ENCODE assay signal across 23 cellular contexts in the genomic region with DNA sequence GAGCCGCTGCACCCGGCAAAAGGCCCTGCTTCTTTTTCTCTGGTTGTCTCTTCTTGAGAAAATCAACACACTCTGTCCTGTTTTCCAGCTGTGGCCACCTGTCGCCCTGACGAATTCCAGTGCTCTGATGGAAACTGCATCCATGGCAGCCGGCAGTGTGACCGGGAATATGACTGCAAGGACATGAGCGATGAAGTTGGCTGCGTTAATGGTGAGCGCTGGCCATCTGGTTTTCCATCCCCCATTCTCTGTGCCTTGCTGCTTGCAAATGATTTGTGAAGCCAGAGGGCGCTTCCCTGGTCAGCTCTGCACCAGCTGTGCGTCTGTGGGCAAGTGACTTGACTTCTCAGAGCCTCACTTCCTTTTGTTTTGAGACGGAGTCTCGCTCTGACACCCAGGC. TPM values are rescaled to one million over a fixed set of nuclear protein-coding genes. Genes with fewer than 3 reads are reported as not detected.
DNase-seq lines count a peak whose midpoint lies in the region; ATAC-seq and TF ChIP-seq lines count a peak whose summit lies in the region.
"Had no signal": no experiment of that assay in that cellular context is flagged by ENCODE, and none has a peak within 500 bp of the region (broad histone marks: within the 10 kb centered on the region; RNA-seq: fewer than 3 reads in every experiment).

No MANE protein-coding gene starts in this region.

- H2BK20ac ChIP-seq in H9 (ENCODE audit: low read depth, low read length, poor library complexity, severe bottlenecking): no peak overlapping the region

- no peak overlapping the region for H3K4me2 ChIP-seq in H9 (ENCODE audit: insufficient read depth, insufficient read length, low read length)
- no peak overlapping the region for H3K4me2 ChIP-seq in neuronal stem cell (ENCODE audit: insufficient read depth, low read length, poor library complexity, severe bottlenecking)
- H3K4me2 ChIP-seq: PC-9 had no signal

- ATAC-seq in T-helper 17 cell: no peak
- ATAC-seq in GM18870 (IDR thresholded peaks at IDR 0.05; ENCODE audit: unreplicated experiment): no peak
- ATAC-seq: stimulated activated naive CD8-positive, alpha-beta T cell treated with anti-CD3 and anti-CD28 coated beads, Interleukin-15, Interleukin-2, amounts not matched to agents 100 U/mL and 50 U/mL, for 24 hours had no signal

- no peak overlapping the region for H3K18ac ChIP-seq in H9 (ENCODE audit: insufficient read length, low read depth, low read length)
- H3K18ac ChIP-seq in neuronal stem cell (ENCODE audit: low read length): no peak overlapping the region

- H2AFZ ChIP-seq in H9 (ENCODE audit: low read length): no peak overlapping the region
- no peak overlapping the region for H2AFZ ChIP-seq in neuronal stem cell (ENCODE audit: low read length)
- H2AFZ ChIP-seq: PC-9 had no signal

- H3K9me3 ChIP-seq in H9 (ENCODE audit: control insufficient read depth, low read depth, low read length): no peaks in the 10 kb centered on the region
- H3K9me3 ChIP-seq in T-helper 17 cell (ENCODE audit: control insufficient read depth, low read length, poor library complexity, severe bottlenecking): no peaks in the 10 kb centered on the region
- H3K9me3 ChIP-seq in left ventricle myocardium inferior (replicated peaks): no peaks in the 10 kb centered on the region
- no peaks in the 10 kb centered on the region for H3K9me3 ChIP-seq in neuronal stem cell (replicated peaks in 1 of 2; ENCODE audit: control insufficient read depth in 2 of 2, insufficient read depth in 1 of 2, low read depth in 1 of 2, low read length in 2 of 2)
- H3K9me3 ChIP-seq in suprapubic skin: no peaks in the 10 kb centered on the region
- H3K9me3 ChIP-seq: colonic mucosa, esophagus muscularis mucosa, tibial artery had no signal

- H3T11ph ChIP-seq in H9 (ENCODE audit: low read length): no peak overlapping the region

- H2BK120ac ChIP-seq in H9 (ENCODE audit: low read depth, low read length, poor library complexity, severe bottlenecking) (no peak overlapping the region), neuronal stem cell (ENCODE audit: low read depth, low read length) (no peak overlapping the region)

- H3K4me1 Mint-ChIP-seq in H9 (no peaks in the 10 kb centered on the region), T-helper 17 cell (no peaks in the 10 kb centered on the region)
- H3K4me1 Mint-ChIP-seq: CD14-positive monocyte had no signal

- H3K4ac ChIP-seq in H9 (ENCODE audit: low read depth, low read length) (no peak overlapping the region), neuronal stem cell (ENCODE audit: low read length) (no peak overlapping the region)

- no peaks in the 10 kb centered on the region for H3K9me3 Mint-ChIP-seq in H9
- H3K9me3 Mint-ChIP-seq: activated T-cell treated with anti-CD3 and anti-CD28 coated beads, Interleukin-2, amount 50 U/mL, for 24 hours; CD14-positive monocyte had no signal

- H3K4me3 ChIP-seq in left ventricle myocardium inferior (no peak overlapping the region), neuronal stem cell (ENCODE audit: low read length in 2 of 2) (no peak overlapping the region), suprapubic skin (no peak overlapping the region)
- H3K4me3 ChIP-seq: colonic mucosa, esophagus muscularis mucosa, lung, PC-9, tibial artery had no signal

- peak overlapping the region; percentile 93 for H4K8ac ChIP-seq in H9 (replicated peaks; ENCODE audit: insufficient read length, low read depth, low read length)
- no peak overlapping the region for H4K8ac ChIP-seq in neuronal stem cell (ENCODE audit: low read depth, low read length)

- no peak overlapping the region for H3K27ac ChIP-seq in H9 (ENCODE audit: insufficient read length, low read depth, low read length)
- peak overlapping the region; percentile 48 for H3K27ac ChIP-seq in left ventricle myocardium inferior (replicated peaks)
- no peak overlapping the region for H3K27ac ChIP-seq in neuronal stem cell (replicated peaks; ENCODE audit: low read length)
- H3K27ac ChIP-seq in suprapubic skin: no peak overlapping the region
- H3K27ac ChIP-seq: colonic mucosa, PC-9, tibial artery had no signal

- H2BK5ac ChIP-seq in H9 (ENCODE audit: insufficient read length, low read length) (no peak overlapping the region), neuronal stem cell (ENCODE audit: low read length) (no peak overlapping the region)

- H3K27me3 Mint-ChIP-seq in H9 (ENCODE audit: low read depth) (no peaks in the 10 kb centered on the region), T-helper 17 cell (no peaks in the 10 kb centered on the region)
- H3K27me3 Mint-ChIP-seq: activated T-cell treated with anti-CD3 and anti-CD28 coated beads, Interleukin-2, amount 50 U/mL, for 24 hours had no signal

- peak overlapping the region in 2 of 3 experiments; percentile 27 to 88; a peak in 3 of 7 replicates for H3K27ac Mint-ChIP-seq in H9
- H3K27ac Mint-ChIP-seq in T-helper 17 cell: peak overlapping the region; percentile 11

- no peak for TF ChIP-seq CTCF in H9 (conservative IDR thresholded peaks at IDR 0.05)
- peak; percentile 11 for TF ChIP-seq CTCF in left ventricle myocardium inferior (IDR thresholded peaks at IDR 0.05; ENCODE audit: borderline replicate concordance)
- TF ChIP-seq CTCF in suprapubic skin (IDR thresholded peaks at IDR 0.05): no peak

- intact Hi-C loops in left ventricle myocardium inferior (cut with micrococcal nuclease): no loop called here

- H3K4me3 Mint-ChIP-seq in H9 (no peak overlapping the region), T-helper 17 cell (no peak overlapping the region)
- H3K4me3 Mint-ChIP-seq: activated T-cell treated with anti-CD3 and anti-CD28 coated beads, Interleukin-2, amount 50 U/mL, for 24 hours; CD14-positive monocyte had no signal

- DNase-seq in H9 (no peak), T-helper 17 cell (no peak), left ventricle myocardium inferior (peak; percentile 80), neuronal stem cell (ENCODE audit: low spot score) (no peak), suprapubic skin (ENCODE audit: low spot score in 2 of 2) (no peak), NCI-H187 treated with DMSO at 0.1 percent for 48 hours (lab: John Stamatoyannopoulos, UW) (no peak)
- DNase-seq in stimulated activated CD8-positive, alpha-beta memory T cell treated with anti-CD3 and anti-CD28 coated beads, Interleukin-4, amount 100 ng/mL, for 48 hours: no peak
- DNase-seq: activated naive CD4-positive, alpha-beta T cell; activated T-cell treated with anti-CD3 and anti-CD28 coated beads, Interleukin-2, amount 50 U/mL, for 24 hours; amniotic stem cell; colonic mucosa; NCI-H1417 treated with DMSO at 0.1 percent for 48 hours; NCI-H510A treated with DMSO at 0.1 percent for 48 hours; PC-9; SIG-M5; stimulated activated CD4-positive, alpha-beta T cell treated with anti-CD3 and anti-CD28 coated beads, Interleukin-4, amount 100 ng/mL, for 4 hours; stimulated activated naive CD8-positive, alpha-beta T cell treated with anti-CD3 and anti-CD28 coated beads, Interleukin-15, Interleukin-2, amounts not matched to agents 100 U/mL and 50 U/mL, for 24 hours; T-helper 1 cell; tibial artery had no signal

- H4K91ac ChIP-seq in H9 (ENCODE audit: insufficient read length, low read depth, low read length) (no peak overlapping the region), neuronal stem cell (ENCODE audit: low read depth, low read length, poor library complexity) (no peak overlapping the region)

- TF ChIP-seq POLR2A in suprapubic skin (IDR thresholded peaks at IDR 0.05): no peak

- H3K4me1 ChIP-seq in H9 (ENCODE audit: insufficient read depth, low read length) (no peaks in the 10 kb centered on the region), left ventricle myocardium inferior (no peaks in the 10 kb centered on the region), neuronal stem cell (ENCODE audit: control insufficient read depth in 2 of 2, insufficient read depth in 1 of 2, low read depth in 1 of 2, low read length in 2 of 2) (no peaks in the 10 kb centered on the region), suprapubic skin (no peaks in the 10 kb centered on the region)
- H3K4me1 ChIP-seq: colonic mucosa, esophagus muscularis mucosa, tibial artery had no signal

- peak overlapping the region; percentile 83 for H4K5ac ChIP-seq in H9 (ENCODE audit: insufficient read length, low read depth, low read length)

- H4K20me1 ChIP-seq in H9 (ENCODE audit: control insufficient read depth, insufficient read depth, insufficient read length): no peaks in the 10 kb centered on the region

- H3K14ac ChIP-seq in H9 (ENCODE audit: insufficient read depth, low read length) (no peak overlapping the region), neuronal stem cell (ENCODE audit: low read length) (no peak overlapping the region)

- H2BK12ac ChIP-seq in H9 (ENCODE audit: insufficient read length, low read depth, low read length): no peak overlapping the region
- H2BK12ac ChIP-seq in neuronal stem cell (ENCODE audit: low read length): no peak overlapping the region

- no peak overlapping the region for H3K56ac ChIP-seq in H9 (ENCODE audit: insufficient read length, low read depth, low read length)

- H3K79me2 ChIP-seq in H9 (ENCODE audit: insufficient read depth, low read length): peaks cover 2% of the 10 kb centered on the region; the same call in 1 of the 2 replicates

- peaks cover 4% of the 10 kb centered on the region for H3K23me2 ChIP-seq in H9 (ENCODE audit: insufficient read length, low read depth, low read length, poor library complexity, severe bottlenecking)

- H2AK5ac ChIP-seq in H9 (ENCODE audit: insufficient read length, low read length): no peak overlapping the region
- no peak overlapping the region for H2AK5ac ChIP-seq in neuronal stem cell (ENCODE audit: low read depth, low read length)

- H3K23ac ChIP-seq in H9 (ENCODE audit: insufficient read length, low read depth, low read length) (no peak overlapping the region), neuronal stem cell (ENCODE audit: low read depth, low read length, poor library complexity) (peak overlapping the region; percentile 44)

- H3K9ac ChIP-seq in H9 (ENCODE audit: extremely low read depth, insufficient read length, low read length): no peak overlapping the region
- peak overlapping the region; percentile 7 for H3K9ac ChIP-seq in neuronal stem cell (ENCODE audit: low read depth, low read length, poor library complexity)

- H2BK15ac ChIP-seq in H9 (ENCODE audit: low read depth, low read length): no peak overlapping the region
- H2BK15ac ChIP-seq in neuronal stem cell (ENCODE audit: low read length): no peak overlapping the region

- WGBS in H9 (ENCODE audit: extremely low coverage, insufficient read length, low lambda C conversion rate): no CpG with 5 or more reads among the region's 13 CpGs
- WGBS in neuronal stem cell (ENCODE audit: extremely low coverage in 2 of 2, insufficient read length in 2 of 2, insufficient replicate concordance in 1 of 2), 2 donors: no CpG with 5 or more reads among the region's 13 CpGs
- 88% methylated on average over 13 of the region's 13 CpGs for WGBS in suprapubic skin

- H3K36me3 ChIP-seq in left ventricle myocardium inferior: peaks cover 97% of the 10 kb centered on the region
- H3K36me3 ChIP-seq in neuronal stem cell (replicated peaks in 1 of 2; ENCODE audit: control insufficient read depth in 2 of 2, insufficient read depth in 2 of 2, low read length in 2 of 2): peaks cover 69 to 97% of the 10 kb centered on the region in 2 donors
- H3K36me3 ChIP-seq in suprapubic skin: peaks cover 96% of the 10 kb centered on the region

- no peaks in the 10 kb centered on the region for H3K27me3 ChIP-seq in H9 (ENCODE audit: insufficient read depth, low read length)
- H3K27me3 ChIP-seq in left ventricle myocardium inferior (ENCODE audit: low read depth): no peaks in the 10 kb centered on the region
- no peaks in the 10 kb centered on the region for H3K27me3 ChIP-seq in neuronal stem cell (ENCODE audit: control insufficient read depth in 3 of 3, insufficient read depth in 3 of 3, low read depth in 1 of 3, low read length in 3 of 3)
- no peaks in the 10 kb centered on the region for H3K27me3 ChIP-seq in suprapubic skin
- H3K27me3 ChIP-seq: colonic mucosa, esophagus muscularis mucosa, tibial artery had no signal

- H3K36me3 Mint-ChIP-seq in H9 (ENCODE audit: insufficient read depth in 1 of 3, low read depth in 3 of 3): peaks cover 70 to 97% (median 96%) of the 10 kb centered on the region in 3 experiments
- peaks cover 5% of the 10 kb centered on the region for H3K36me3 Mint-ChIP-seq in T-helper 17 cell (ENCODE audit: low read depth)

- H3K79me1 ChIP-seq in H9 (ENCODE audit: insufficient read depth, low read depth, low read length, poor library complexity, severe bottlenecking) (no peaks in the 10 kb centered on the region), neuronal stem cell (ENCODE audit: low read depth, low read length) (peaks cover 22% of the 10 kb centered on the region)

- no peak for TF ChIP-seq EP300 in suprapubic skin (IDR thresholded peaks at IDR 0.05)

RNA-seq across cellular contexts. Expression of a gene that starts 17.2 kb away (rescaled TPM):
- total RNA-seq in H9 (2021) (81.3 and 92.7 TPM in 2 replicates), T-helper 17 cell (100 to 1,000 TPM in 1 of 2 donors, 10 to 100 TPM in 1; 98.2 to 139 TPM), left ventricle myocardium inferior (8.2 TPM), suprapubic skin (100 to 1,000 TPM in 2 of 4 donors, 10 to 100 TPM in 2; 48.1 to 174 (median 119) TPM)
- 54.8 TPM for polyA plus RNA-seq in neuronal stem cell (2013, experiment 1 of 2)
- 55.5 TPM for polyA plus RNA-seq in neuronal stem cell (2013, experiment 2 of 2)

RNA-seq across cellular contexts. Expression of a gene that starts 49.1 kb away (rescaled TPM):
- total RNA-seq in H9 (2021) (50.8 and 51.5 TPM in 2 replicates), T-helper 17 cell (under 1 TPM; 0.62 to 0.89 TPM), left ventricle myocardium inferior (3.9 TPM), suprapubic skin (1 to 10 TPM; 1.8 to 4.0 (median 3.7) TPM)
- 21.3 TPM for polyA plus RNA-seq in neuronal stem cell (2013, experiment 1 of 2)
- 22.7 TPM for polyA plus RNA-seq in neuronal stem cell (2013, experiment 2 of 2)

Comparison
In these comparisons a context has a peak if more than half of its experiments do, and no peak if none do; other contexts are left out.
1. RNA of a gene that starts 49.1 kb away (total RNA-seq): 50.8 to 51.5 TPM in H9; 3.9 TPM in left ventricle myocardium inferior (single experiment), 1.8 to 4.0 TPM in suprapubic skin and 0.62 to 0.89 TPM in T-helper 17 cell; every median in the first group is over 10 times any median in the second.